ENCODE assay signal across 13 cellular contexts in the genomic region with DNA sequence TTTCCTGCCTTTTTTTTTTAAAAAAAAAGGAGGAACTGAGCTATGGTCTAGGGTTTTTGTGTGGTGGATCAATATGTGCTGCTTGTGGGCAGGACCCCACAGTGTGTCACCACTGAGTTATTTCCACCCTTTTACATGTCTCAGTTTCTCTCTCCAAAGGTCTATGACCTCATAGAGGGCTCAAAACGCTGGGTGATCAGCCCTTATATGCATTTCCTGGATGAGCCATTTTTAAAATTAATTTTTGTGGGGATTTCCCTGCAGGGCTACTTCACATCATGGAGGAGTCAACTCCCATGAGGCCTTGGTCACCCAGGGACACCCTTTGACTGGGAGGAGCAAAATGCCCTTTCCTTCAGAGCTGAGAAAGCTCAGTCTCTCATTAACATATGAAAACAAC. TPM values are rescaled to one million over a fixed set of nuclear protein-coding genes. Genes with fewer than 3 reads are reported as not detected.
A peak's percentile ranks its signal among the peaks of the same experiment; 100 is the strongest.
DNase-seq lines count a peak whose midpoint lies in the region; ATAC-seq and TF ChIP-seq lines count a peak whose summit lies in the region.
"Had no signal": no experiment of that assay in that cellular context is flagged by ENCODE, and none has a peak within 500 bp of the region (broad histone marks: within the 10 kb centered on the region; RNA-seq: fewer than 3 reads in every experiment).

No MANE protein-coding gene starts in this region.

- no peaks in the 10 kb centered on the region for H3K9me3 Mint-ChIP-seq in activated naive CD8-positive, alpha-beta T cell treated with anti-CD3 and anti-CD28 coated beads, Interleukin-2, amount 10 ng/mL, durations not matched to agents 7 days and 5 days

- intact Hi-C loops in left ventricle myocardium superior (cut with micrococcal nuclease): no loop called here

- H3K27ac Mint-ChIP-seq in activated naive CD8-positive, alpha-beta T cell treated with anti-CD3 and anti-CD28 coated beads, Interleukin-2, amount 10 ng/mL, durations not matched to agents 7 days and 5 days: no peak overlapping the region

- peak; percentile 44 for DNase-seq in GM06990 (ENCODE audit: extremely low read depth, insufficient read length)
- no peak for DNase-seq in activated naive CD8-positive, alpha-beta T cell treated with anti-CD3 and anti-CD28 coated beads, Interleukin-2, amount 10 ng/mL, durations not matched to agents 7 days and 5 days
- no peak for DNase-seq in retina
- DNase-seq in stimulated activated naive CD4-positive, alpha-beta T cell treated with Interleukin-2 at 50 U/mL for 16 hours (lab: John Stamatoyannopoulos, UW): no peak
- DNase-seq in SKM-1 treated with dmso at 0.1 percent for 144 hours (lab: John Stamatoyannopoulos, UW; ENCODE audit: unreplicated experiment): no peak
- no peak for DNase-seq in left ventricle myocardium superior
- DNase-seq: amniotic stem cell, DMS79 treated with DMSO at 0.1 percent for 48 hours, KG1 had no signal

- POLR2A ChIA-PET in activated naive CD8-positive, alpha-beta T cell treated with anti-CD3 and anti-CD28 coated beads, Interleukin-2, amount 10 ng/mL, durations not matched to agents 7 days and 5 days (lab: Charles Lee): no interaction called here

- no peaks in the 10 kb centered on the region for H3K27me3 ChIP-seq in GM06990 (replicated peaks; ENCODE audit: control insufficient read depth, insufficient read depth, low read length)
- H3K27me3 ChIP-seq: SJSA1 had no signal

- H3K36me3 ChIP-seq in GM06990 (ENCODE audit: control insufficient read depth, insufficient read depth, low read length): no peaks in the 10 kb centered on the region
- H3K36me3 ChIP-seq: SJSA1 had no signal

- peak; percentile 88 for ATAC-seq in GM19395 (IDR thresholded peaks at IDR 0.05; ENCODE audit: unreplicated experiment)
- ATAC-seq in HG03135 (IDR thresholded peaks at IDR 0.05; ENCODE audit: unreplicated experiment): peak; percentile 79
- peak; percentile 47 for ATAC-seq in activated naive CD8-positive, alpha-beta T cell treated with anti-CD3 and anti-CD28 coated beads, Interleukin-2, amount 10 ng/mL, durations not matched to agents 7 days and 5 days (ENCODE audit: low read depth)
- ATAC-seq in left ventricle myocardium superior: no peak

- peaks cover 23% of the 10 kb centered on the region for H3K27me3 Mint-ChIP-seq in activated naive CD8-positive, alpha-beta T cell treated with anti-CD3 and anti-CD28 coated beads, Interleukin-2, amount 10 ng/mL, durations not matched to agents 7 days and 5 days

- TF ChIP-seq CTCF in GM06990 (IDR thresholded peaks at IDR 0.05; ENCODE audit: insufficient read depth, low read length, poor library complexity, severe bottlenecking): no peak

- peaks cover 1% of the 10 kb centered on the region for H3K4me1 Mint-ChIP-seq in activated naive CD8-positive, alpha-beta T cell treated with anti-CD3 and anti-CD28 coated beads, Interleukin-2, amount 10 ng/mL, durations not matched to agents 7 days and 5 days

- no peak overlapping the region for H3K4me3 ChIP-seq in GM06990 (replicated peaks; ENCODE audit: low read depth, low read length)
- H3K4me3 ChIP-seq: SJSA1, skin epidermis had no signal

- H3K4me3 Mint-ChIP-seq in activated naive CD8-positive, alpha-beta T cell treated with anti-CD3 and anti-CD28 coated beads, Interleukin-2, amount 10 ng/mL, durations not matched to agents 7 days and 5 days: no peak overlapping the region

- H3K36me3 Mint-ChIP-seq in activated naive CD8-positive, alpha-beta T cell treated with anti-CD3 and anti-CD28 coated beads, Interleukin-2, amount 10 ng/mL, durations not matched to agents 7 days and 5 days: no peaks in the 10 kb centered on the region

RNA-seq across cellular contexts. Expression of a gene that starts 20.7 kb away (rescaled TPM):
- not detected for total RNA-seq in activated naive CD8-positive, alpha-beta T cell treated with anti-CD3 and anti-CD28 coated beads, Interleukin-2, amount 10 ng/mL, durations not matched to agents 7 days and 5 days
- total RNA-seq in left ventricle myocardium superior: not detected
- total RNA-seq: SJSA1 had no signal
